8 cellular contexts compared by ENCODE assay signal in genomic region chr12:123972448-123973401, GRCh38. TPM values are rescaled to one million over a fixed set of nuclear protein-coding genes. Genes with fewer than 3 reads are reported as not detected.
A peak's percentile ranks its signal among the peaks of the same experiment; 100 is the strongest.
DNase-seq lines count a peak whose midpoint lies in the region; ATAC-seq and TF ChIP-seq lines count a peak whose summit lies in the region.

CCDC92 (minus strand) TSS chr12:123972831; CDS start chr12:123944305, 28,526 bp downstream.
ZNF664 (plus strand) TSS chr12:123973215; CDS start chr12:124012145, 38,930 bp downstream.

- peaks cover 20% of the 10 kb centered on the region for H3K36me3 Mint-ChIP-seq in activated T-helper 1 cell treated with anti-CD3 and anti-CD28 coated beads, Interleukin-12 subunit alpha, Interleukin-12 subunit beta, Interleukin-2, Interleukin-4 antibody, amounts not matched to agents 30 ng/mL and 10 ng/mL and 1 ng/mL, durations not matched to agents 14 hours and 24 hours and 36 hours (ENCODE audit: low read depth)
- peaks cover 0 to 17% (median 4%) of the 10 kb centered on the region in 3 donors for H3K36me3 Mint-ChIP-seq in naive thymus-derived CD8-positive, alpha-beta T cell

- intact Hi-C loops in activated T-helper 1 cell treated with anti-CD3 and anti-CD28 coated beads, Interleukin-12 subunit alpha, Interleukin-12 subunit beta, Interleukin-2, Interleukin-4 antibody, amounts not matched to agents 30 ng/mL and 10 ng/mL and 1 ng/mL, durations not matched to agents 14 hours and 24 hours and 36 hours (cut with micrococcal nuclease), result loop anchor here (1.0 to 5.0 kb wide), 7 partner anchors 67 to 942 kb away; partner anchors contain the start of genes EIF2B1, GTF2H3, SBNO1 and TMED2

- peak; percentile 89 for DNase-seq in DMS79 treated with DMSO at 0.1 percent for 48 hours (lab: John Stamatoyannopoulos, UW)
- DNase-seq in KG1 (lab: John Stamatoyannopoulos, UW), result peak; percentile 79
- DNase-seq in activated T-helper 1 cell treated with anti-CD3 and anti-CD28 coated beads, Interleukin-12 subunit alpha, Interleukin-12 subunit beta, Interleukin-2, Interleukin-4 antibody, amounts not matched to agents 30 ng/mL and 10 ng/mL and 1 ng/mL, durations not matched to agents 14 hours and 24 hours and 36 hours (ENCODE audit: low spot score), result peak; percentile 91
- DNase-seq in fibroblast of gingiva (ENCODE audit: low read depth), result peak; percentile 92
- DNase-seq in naive thymus-derived CD8-positive, alpha-beta T cell, result peak; percentile 90 to 97 (median 94)
- peak; percentile 86 to 95 (median 92) for DNase-seq in stimulated activated naive CD4-positive, alpha-beta T cell (lab: John Stamatoyannopoulos, UW)

- peak within 1 kb of the TSS; percentile 91 for H3K4me3 Mint-ChIP-seq in activated T-helper 1 cell treated with anti-CD3 and anti-CD28 coated beads, Interleukin-12 subunit alpha, Interleukin-12 subunit beta, Interleukin-2, Interleukin-4 antibody, amounts not matched to agents 30 ng/mL and 10 ng/mL and 1 ng/mL, durations not matched to agents 14 hours and 24 hours and 36 hours
- peak within 1 kb of the TSS; percentile 89 to 99 (median 94) for H3K4me3 Mint-ChIP-seq in naive thymus-derived CD8-positive, alpha-beta T cell

- no peaks in the 10 kb centered on the region for H3K9me3 Mint-ChIP-seq in activated T-helper 1 cell treated with anti-CD3 and anti-CD28 coated beads, Interleukin-12 subunit alpha, Interleukin-12 subunit beta, Interleukin-2, Interleukin-4 antibody, amounts not matched to agents 30 ng/mL and 10 ng/mL and 1 ng/mL, durations not matched to agents 14 hours and 24 hours and 36 hours
- H3K9me3 Mint-ChIP-seq in naive thymus-derived CD8-positive, alpha-beta T cell, result no peaks in the 10 kb centered on the region

- POLR2A ChIA-PET in naive thymus-derived CD8-positive, alpha-beta T cell (lab: Charles Lee), result interaction anchor here (0.6 to 1.7 kb wide), 7 partner anchors 34 to 1191 kb away, joined by 3 to 5 read pairs (median 3); partner anchors contain the start of genes MPHOSPH9 and TMED2

- H3K4me1 Mint-ChIP-seq in activated T-helper 1 cell treated with anti-CD3 and anti-CD28 coated beads, Interleukin-12 subunit alpha, Interleukin-12 subunit beta, Interleukin-2, Interleukin-4 antibody, amounts not matched to agents 30 ng/mL and 10 ng/mL and 1 ng/mL, durations not matched to agents 14 hours and 24 hours and 36 hours (ENCODE audit: low read depth), result peaks cover 53% of the 10 kb centered on the region
- H3K4me1 Mint-ChIP-seq in naive thymus-derived CD8-positive, alpha-beta T cell, result peaks cover 6 to 37% (median 30%) of the 10 kb centered on the region in 4 donors

- ATAC-seq in GM21717 (IDR thresholded peaks at IDR 0.05; ENCODE audit: unreplicated experiment), result peak; percentile 76
- peak; percentile 77 to 81 for ATAC-seq in naive thymus-derived CD8-positive, alpha-beta T cell

- peak within 1 kb of the TSS; percentile 78 for H3K27ac Mint-ChIP-seq in activated T-helper 1 cell treated with anti-CD3 and anti-CD28 coated beads, Interleukin-12 subunit alpha, Interleukin-12 subunit beta, Interleukin-2, Interleukin-4 antibody, amounts not matched to agents 30 ng/mL and 10 ng/mL and 1 ng/mL, durations not matched to agents 14 hours and 24 hours and 36 hours
- H3K27ac Mint-ChIP-seq in naive thymus-derived CD8-positive, alpha-beta T cell, result peak within 1 kb of the TSS; percentile 86 to 97 (median 94)

- peaks cover 15% of the 10 kb centered on the region for H3K27me3 Mint-ChIP-seq in activated T-helper 1 cell treated with anti-CD3 and anti-CD28 coated beads, Interleukin-12 subunit alpha, Interleukin-12 subunit beta, Interleukin-2, Interleukin-4 antibody, amounts not matched to agents 30 ng/mL and 10 ng/mL and 1 ng/mL, durations not matched to agents 14 hours and 24 hours and 36 hours (ENCODE audit: insufficient read depth)
- H3K27me3 Mint-ChIP-seq in naive thymus-derived CD8-positive, alpha-beta T cell, result no peaks in the 10 kb centered on the region

TF ChIP-seq in PFSK-1, 5 proteins besides CTCF, POLR2A, EP300 and RAD21:
- peak; percentile 42; the same call in 1 of the 2 replicates for TF ChIP-seq SIN3A (IDR thresholded peaks at IDR 0.05; ENCODE audit: borderline replicate concordance, insufficient read depth, low read length)
- TF ChIP-seq FOXP2 (optimal IDR thresholded peaks at IDR 0.05; ENCODE audit: borderline replicate concordance, extremely low read depth, extremely low read length, insufficient read depth), result peak; percentile 65
- 0 out of 2 replicates have a peak, but pooled peaks have one; percentile 24 for TF ChIP-seq TAF1 (IDR thresholded peaks at IDR 0.05; ENCODE audit: borderline replicate concordance, insufficient read depth, low read length)
- TF ChIP-seq REST (IDR thresholded peaks at IDR 0.05; ENCODE audit: insufficient read depth in 1 of 2, low read depth in 2 of 2, low read length in 2 of 2), result no peak
- TF ChIP-seq POLR2AphosphoS5 (IDR thresholded peaks at IDR 0.05; ENCODE audit: low read depth, low read length), result peak; percentile 60; the same call in 1 of the 2 replicates
TF ChIP-seq in PFSK-1: peak in this region for 4.

RNA-seq across cellular contexts. Expression of gene CCDC92, which starts in this region (rescaled TPM):
- polyA plus RNA-seq in PFSK-1 (2012; ENCODE audit: insufficient read length, low read depth), result 16.8 TPM
- 7.7 and 8.3 TPM in 2 replicates for total RNA-seq in activated T-helper 1 cell treated with anti-CD3 and anti-CD28 coated beads, Interleukin-12 subunit alpha, Interleukin-12 subunit beta, Interleukin-2, Interleukin-4 antibody, amounts not matched to agents 30 ng/mL and 10 ng/mL and 1 ng/mL, durations not matched to agents 14 hours and 24 hours and 36 hours
- total RNA-seq in naive thymus-derived CD8-positive, alpha-beta T cell, result 10 to 100 TPM; 23.3 to 28.2 TPM
- polyA plus RNA-seq in naive thymus-derived CD8-positive, alpha-beta T cell, result 10 to 100 TPM; 16.7 to 34.0 (median 21.1) TPM

RNA-seq across cellular contexts. Expression of gene ZNF664, which starts in this region (rescaled TPM):
- 40.3 TPM for polyA plus RNA-seq in PFSK-1 (2012; ENCODE audit: insufficient read length, low read depth)
- 66.9 and 68.1 TPM in 2 replicates for total RNA-seq in activated T-helper 1 cell treated with anti-CD3 and anti-CD28 coated beads, Interleukin-12 subunit alpha, Interleukin-12 subunit beta, Interleukin-2, Interleukin-4 antibody, amounts not matched to agents 30 ng/mL and 10 ng/mL and 1 ng/mL, durations not matched to agents 14 hours and 24 hours and 36 hours
- 10 to 100 TPM; 43.9 to 47.9 TPM for total RNA-seq in naive thymus-derived CD8-positive, alpha-beta T cell
- 10 to 100 TPM in 2 of 3 donors, 1 to 10 TPM in 1; 9.4 to 10.8 (median 10.3) TPM for polyA plus RNA-seq in naive thymus-derived CD8-positive, alpha-beta T cell

Comparison
In these comparisons a context has a peak if more than half of its experiments do, and no peak if none do; other contexts are left out.
1. Peak in every context shown above with its lines: DNase-seq and ATAC-seq.